2 cellular contexts compared by ENCODE assay signal in the genomic region with DNA sequence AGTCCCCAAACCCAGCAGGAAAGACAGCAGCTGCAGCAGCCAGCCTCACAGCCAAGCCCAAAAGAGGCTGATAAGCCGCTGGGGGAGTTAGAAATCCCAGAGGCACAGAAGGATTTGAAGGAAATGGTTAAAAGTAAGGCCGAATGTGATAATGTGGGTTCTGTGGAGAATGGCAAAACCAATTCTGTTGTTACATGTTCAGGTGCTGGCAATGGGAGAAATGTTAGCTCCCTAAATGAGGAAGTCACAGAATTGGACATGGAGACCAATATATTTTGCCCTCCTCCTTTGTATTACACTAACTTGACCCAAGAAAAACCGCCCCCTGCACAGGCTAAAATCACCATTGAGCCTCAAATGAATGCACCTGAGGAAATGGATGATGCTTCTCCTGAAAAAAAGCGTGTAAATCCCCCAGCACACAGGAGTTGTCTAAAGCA.
TF ChIP-seq lines count a peak whose summit lies in the region.

No MANE protein-coding gene starts in this region.

TF ChIP-seq in liver, 16 proteins besides CTCF, POLR2A, EP300 and RAD21 (continued from another document):
- TF ChIP-seq, protein P1, sequence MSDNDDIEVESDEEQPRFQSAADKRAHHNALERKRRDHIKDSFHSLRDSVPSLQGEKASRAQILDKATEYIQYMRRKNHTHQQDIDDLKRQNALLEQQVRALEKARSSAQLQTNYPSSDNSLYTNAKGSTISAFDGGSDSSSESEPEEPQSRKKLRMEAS (IDR thresholded peaks at IDR 0.05), result no peak
- TF ChIP-seq EGR1 (IDR thresholded peaks at IDR 0.05; ENCODE audit: low read depth in 2 of 2) (no peak), JUND (IDR thresholded peaks at IDR 0.05) (no peak), FOXA2 (IDR thresholded peaks at IDR 0.05) (no peak), TAF1 (conservative IDR thresholded peaks at IDR 0.05) (no peak), RXRA (IDR thresholded peaks at IDR 0.05) (no peak), NR2F2 (IDR thresholded peaks at IDR 0.05) (no peak), YY1 (IDR thresholded peaks at IDR 0.05) (no peak), FOXA1 (IDR thresholded peaks at IDR 0.05) (no peak), GABPA (IDR thresholded peaks at IDR 0.05 in 1 of 2, conservative IDR thresholded peaks at IDR 0.05 in 1 of 2) (no peak)
- TF ChIP-seq, protein P2, sequence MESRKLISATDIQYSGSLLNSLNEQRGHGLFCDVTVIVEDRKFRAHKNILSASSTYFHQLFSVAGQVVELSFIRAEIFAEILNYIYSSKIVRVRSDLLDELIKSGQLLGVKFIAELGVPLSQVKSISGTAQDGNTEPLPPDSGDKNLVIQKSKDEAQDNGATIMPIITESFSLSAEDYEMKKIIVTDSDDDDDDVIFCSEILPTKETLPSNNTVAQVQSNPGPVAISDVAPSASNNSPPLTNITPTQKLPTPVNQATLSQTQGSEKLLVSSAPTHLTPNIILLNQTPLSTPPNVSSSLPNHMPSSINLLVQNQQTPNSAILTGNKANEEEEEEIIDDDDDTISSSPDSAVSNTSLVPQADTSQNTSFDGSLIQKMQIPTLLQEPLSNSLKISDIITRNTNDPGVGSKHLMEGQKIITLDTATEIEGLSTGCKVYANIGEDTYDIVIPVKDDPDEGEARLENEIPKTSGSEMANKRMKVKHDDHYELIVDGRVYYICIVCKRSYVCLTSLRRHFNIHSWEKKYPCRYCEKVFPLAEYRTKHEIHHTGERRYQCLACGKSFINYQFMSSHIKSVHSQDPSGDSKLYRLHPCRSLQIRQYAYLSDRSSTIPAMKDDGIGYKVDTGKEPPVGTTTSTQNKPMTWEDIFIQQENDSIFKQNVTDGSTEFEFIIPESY (IDR thresholded peaks at IDR 0.05), result no peak
- TF ChIP-seq, protein P3, sequence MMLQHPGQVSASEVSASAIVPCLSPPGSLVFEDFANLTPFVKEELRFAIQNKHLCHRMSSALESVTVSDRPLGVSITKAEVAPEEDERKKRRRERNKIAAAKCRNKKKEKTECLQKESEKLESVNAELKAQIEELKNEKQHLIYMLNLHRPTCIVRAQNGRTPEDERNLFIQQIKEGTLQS (IDR thresholded peaks at IDR 0.05), result no peak

TF ChIP-seq in HepG2, 621 proteins besides CTCF, POLR2A, EP300 and RAD21 (continued from another document):
- TF ChIP-seq, protein P4, sequence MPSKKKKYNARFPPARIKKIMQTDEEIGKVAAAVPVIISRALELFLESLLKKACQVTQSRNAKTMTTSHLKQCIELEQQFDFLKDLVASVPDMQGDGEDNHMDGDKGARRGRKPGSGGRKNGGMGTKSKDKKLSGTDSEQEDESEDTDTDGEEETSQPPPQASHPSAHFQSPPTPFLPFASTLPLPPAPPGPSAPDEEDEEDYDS (CRISPR knock-in tag; IDR thresholded peaks at IDR 0.05), result no peak
- TF ChIP-seq ZFAT (CRISPR knock-in tag; conservative IDR thresholded peaks at IDR 0.05) (no peak), HIVEP1 (CRISPR knock-in tag; IDR thresholded peaks at IDR 0.05) (no peak), FOXC1 (CRISPR knock-in tag; IDR thresholded peaks at IDR 0.05; ENCODE audit: borderline replicate concordance) (no peak), ERF (CRISPR knock-in tag; IDR thresholded peaks at IDR 0.05) (no peak), MED13 (CRISPR knock-in tag; IDR thresholded peaks at IDR 0.05) (no peak), FOXK2 (IDR thresholded peaks at IDR 0.05) (no peak), FOXM1 (CRISPR knock-in tag; IDR thresholded peaks at IDR 0.05) (no peak), ZNF335 (CRISPR knock-in tag; IDR thresholded peaks at IDR 0.05) (no peak), TBP (CRISPR knock-in tag; IDR thresholded peaks at IDR 0.05) (no peak), HNRNPK (IDR thresholded peaks at IDR 0.05; ENCODE audit: low read depth, low read length, poor library complexity, severe bottlenecking) (no peak), RFXANK (CRISPR knock-in tag; IDR thresholded peaks at IDR 0.05) (no peak), ZC3H4 (CRISPR knock-in tag; IDR thresholded peaks at IDR 0.05; ENCODE audit: borderline replicate concordance) (no peak), MIER3 (CRISPR knock-in tag; IDR thresholded peaks at IDR 0.05; ENCODE audit: borderline replicate concordance) (no peak)
- TF ChIP-seq, protein P5, sequence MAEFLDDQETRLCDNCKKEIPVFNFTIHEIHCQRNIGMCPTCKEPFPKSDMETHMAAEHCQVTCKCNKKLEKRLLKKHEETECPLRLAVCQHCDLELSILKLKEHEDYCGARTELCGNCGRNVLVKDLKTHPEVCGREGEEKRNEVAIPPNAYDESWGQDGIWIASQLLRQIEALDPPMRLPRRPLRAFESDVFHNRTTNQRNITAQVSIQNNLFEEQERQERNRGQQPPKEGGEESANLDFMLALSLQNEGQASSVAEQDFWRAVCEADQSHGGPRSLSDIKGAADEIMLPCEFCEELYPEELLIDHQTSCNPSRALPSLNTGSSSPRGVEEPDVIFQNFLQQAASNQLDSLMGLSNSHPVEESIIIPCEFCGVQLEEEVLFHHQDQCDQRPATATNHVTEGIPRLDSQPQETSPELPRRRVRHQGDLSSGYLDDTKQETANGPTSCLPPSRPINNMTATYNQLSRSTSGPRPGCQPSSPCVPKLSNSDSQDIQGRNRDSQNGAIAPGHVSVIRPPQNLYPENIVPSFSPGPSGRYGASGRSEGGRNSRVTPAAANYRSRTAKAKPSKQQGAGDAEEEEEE (CRISPR knock-in tag; IDR thresholded peaks at IDR 0.05; ENCODE audit: borderline replicate concordance), result no peak
- TF ChIP-seq, protein P6, sequence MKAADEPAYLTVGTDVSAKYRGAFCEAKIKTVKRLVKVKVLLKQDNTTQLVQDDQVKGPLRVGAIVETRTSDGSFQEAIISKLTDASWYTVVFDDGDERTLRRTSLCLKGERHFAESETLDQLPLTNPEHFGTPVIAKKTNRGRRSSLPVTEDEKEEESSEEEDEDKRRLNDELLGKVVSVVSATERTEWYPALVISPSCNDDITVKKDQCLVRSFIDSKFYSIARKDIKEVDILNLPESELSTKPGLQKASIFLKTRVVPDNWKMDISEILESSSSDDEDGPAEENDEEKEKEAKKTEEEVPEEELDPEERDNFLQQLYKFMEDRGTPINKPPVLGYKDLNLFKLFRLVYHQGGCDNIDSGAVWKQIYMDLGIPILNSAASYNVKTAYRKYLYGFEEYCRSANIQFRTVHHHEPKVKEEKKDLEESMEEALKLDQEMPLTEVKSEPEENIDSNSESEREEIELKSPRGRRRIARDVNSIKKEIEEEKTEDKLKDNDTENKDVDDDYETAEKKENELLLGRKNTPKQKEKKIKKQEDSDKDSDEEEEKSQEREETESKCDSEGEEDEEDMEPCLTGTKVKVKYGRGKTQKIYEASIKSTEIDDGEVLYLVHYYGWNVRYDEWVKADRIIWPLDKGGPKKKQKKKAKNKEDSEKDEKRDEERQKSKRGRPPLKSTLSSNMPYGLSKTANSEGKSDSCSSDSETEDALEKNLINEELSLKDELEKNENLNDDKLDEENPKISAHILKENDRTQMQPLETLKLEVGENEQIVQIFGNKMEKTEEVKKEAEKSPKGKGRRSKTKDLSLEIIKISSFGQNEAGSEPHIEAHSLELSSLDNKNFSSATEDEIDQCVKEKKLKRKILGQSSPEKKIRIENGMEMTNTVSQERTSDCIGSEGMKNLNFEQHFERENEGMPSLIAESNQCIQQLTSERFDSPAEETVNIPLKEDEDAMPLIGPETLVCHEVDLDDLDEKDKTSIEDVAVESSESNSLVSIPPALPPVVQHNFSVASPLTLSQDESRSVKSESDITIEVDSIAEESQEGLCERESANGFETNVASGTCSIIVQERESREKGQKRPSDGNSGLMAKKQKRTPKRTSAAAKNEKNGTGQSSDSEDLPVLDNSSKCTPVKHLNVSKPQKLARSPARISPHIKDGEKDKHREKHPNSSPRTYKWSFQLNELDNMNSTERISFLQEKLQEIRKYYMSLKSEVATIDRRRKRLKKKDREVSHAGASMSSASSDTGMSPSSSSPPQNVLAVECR (CRISPR knock-in tag; IDR thresholded peaks at IDR 0.05; ENCODE audit: borderline replicate concordance), result no peak
